26 cellular contexts compared by ENCODE assay signal in the genomic region with DNA sequence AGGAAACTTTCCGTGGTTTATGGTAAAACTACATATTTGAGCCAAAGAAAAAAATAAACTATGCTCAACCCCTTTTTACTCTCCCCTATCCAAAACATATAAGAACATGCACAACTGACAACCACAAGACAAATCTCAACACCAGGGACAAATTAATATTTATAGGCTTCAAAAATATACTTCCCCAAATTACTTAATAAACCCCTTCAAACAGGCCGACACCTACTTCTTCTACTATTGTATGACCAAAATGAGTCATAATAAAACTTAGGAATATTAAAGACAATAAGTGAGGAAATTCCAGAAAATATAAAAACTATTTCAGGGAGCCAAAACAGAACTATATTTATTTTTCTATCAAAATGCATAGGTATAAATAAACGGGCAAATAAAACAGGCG.
DNase-seq lines count a peak whose midpoint lies in the region; ATAC-seq, FAIRE-seq and TF ChIP-seq lines count a peak whose summit lies in the region.
"Had no signal": no experiment of that assay in that cellular context is flagged by ENCODE, and none has a peak within 500 bp of the region (broad histone marks: within the 10 kb centered on the region; RNA-seq: fewer than 3 reads in every experiment).

No MANE protein-coding gene starts in this region.

- H4K8ac ChIP-seq in mesendoderm (ENCODE audit: low read depth, low read length) = no peak overlapping the region

- no peak for TF ChIP-seq EP300 in suprapubic skin (IDR thresholded peaks at IDR 0.05)

- no peak overlapping the region for H2BK15ac ChIP-seq in mesendoderm (replicated peaks; ENCODE audit: low read depth)

- H3K4ac ChIP-seq in mesendoderm (ENCODE audit: low read depth, low read length) = no peak overlapping the region

- no peak overlapping the region for H3K27ac ChIP-seq in CD8-positive, alpha-beta memory T cell (ENCODE audit: low read depth, low read length)
- H3K27ac ChIP-seq in suprapubic skin (peak overlapping the region; percentile 8), mesendoderm (ENCODE audit: low read depth, low read length) (no peak overlapping the region)
- H3K27ac ChIP-seq: A549; BLaER1 treated with 17β-estradiol and CSF1 and Interleukin-3, amounts not matched to agents 10 nM and 100 nM; GM23248 had no signal

- H3K4me1 ChIP-seq in CD8-positive, alpha-beta memory T cell (ENCODE audit: insufficient read depth, low read length) = peaks cover 13% of the 10 kb centered on the region
- H3K4me1 ChIP-seq in suprapubic skin (peaks cover 78% of the 10 kb centered on the region), mesendoderm (ENCODE audit: control insufficient read depth, low read depth, low read length) (no peaks in the 10 kb centered on the region)

- CTCF ChIA-PET in CD8-positive, alpha-beta memory T cell (lab: Charles Lee) = no interaction called here

- no peak overlapping the region for H2AK5ac ChIP-seq in mesendoderm (ENCODE audit: low read length)

- H3K18ac ChIP-seq in mesendoderm (ENCODE audit: low read length) = no peak overlapping the region

- no peak for ATAC-seq in natural killer cell
- ATAC-seq: A549; CD8-positive, alpha-beta T cell; SK-N-SH treated with all-trans-retinoic acid at 6 μM for 48 hours had no signal

- no peaks in the 10 kb centered on the region for H3K27me3 Mint-ChIP-seq in CD8-positive, alpha-beta memory T cell
- H3K27me3 Mint-ChIP-seq in natural killer cell (ENCODE audit: low read depth in 2 of 2) = no peaks in the 10 kb centered on the region

- H3K9me3 Mint-ChIP-seq in CD8-positive, alpha-beta memory T cell = no peaks in the 10 kb centered on the region
- H3K9me3 Mint-ChIP-seq in natural killer cell = no peaks in the 10 kb centered on the region
- H3K9me3 Mint-ChIP-seq: CD8-positive, alpha-beta T cell had no signal

- DNase-seq in CD8-positive, alpha-beta memory T cell = no peak
- DNase-seq in natural killer cell (no peak), suprapubic skin (ENCODE audit: low spot score in 2 of 2) (no peak), mesendoderm (no peak), DMS53 (lab: John Stamatoyannopoulos, UW) (no peak)
- no peak for DNase-seq in activated CD4-positive, alpha-beta T cell treated with anti-CD3 and anti-CD28 coated beads, Interleukin-2, amount 50 U/mL, for 48 hours
- DNase-seq: AML-193; CD8-positive, alpha-beta T cell; DMS 273 treated with DMSO at 0.1 percent for 48 hours; DMS79 treated with DMSO at 0.1 percent for 48 hours; GM23248; H7; KBM-7; MG63; NCI-H1105 treated with DMSO at 0.1 percent for 48 hours; NCI-H146; NCI-H1930; NCI-H2107; NCI-H524; NCI-H774; SIG-M5 had no signal

- TF ChIP-seq CTCF in natural killer cell (IDR thresholded peaks at IDR 0.05) = no peak
- no peak for TF ChIP-seq CTCF in suprapubic skin (IDR thresholded peaks at IDR 0.05)

- H3K79me2 ChIP-seq in mesendoderm (ENCODE audit: control insufficient read depth, insufficient read depth, low read length) = no peaks in the 10 kb centered on the region

- no peak overlapping the region for H3K9ac ChIP-seq in mesendoderm (ENCODE audit: low read length)
- H3K9ac ChIP-seq: BLaER1 treated with 17β-estradiol and CSF1 and Interleukin-3, amounts not matched to agents 10 nM and 100 nM; GM23248 had no signal

- 57% methylated on average over 4 of the region's 4 CpGs for WGBS in suprapubic skin
- WGBS in mesendoderm (ENCODE audit: extremely low coverage, insufficient coverage, low lambda C conversion rate) = 100% methylated on average over 1 of the region's 4 CpGs

- H2BK120ac ChIP-seq in mesendoderm (ENCODE audit: low read depth, low read length) = no peak overlapping the region

- TF ChIP-seq POLR2A in suprapubic skin (IDR thresholded peaks at IDR 0.05) = no peak

- no peaks in the 10 kb centered on the region for H3K79me1 ChIP-seq in mesendoderm (ENCODE audit: low read length)

- H2BK5ac ChIP-seq in mesendoderm (ENCODE audit: low read length) = no peak overlapping the region

- H3K9me3 ChIP-seq in CD8-positive, alpha-beta memory T cell (ENCODE audit: low read length) = no peaks in the 10 kb centered on the region
- H3K9me3 ChIP-seq in suprapubic skin = no peaks in the 10 kb centered on the region
- H3K9me3 ChIP-seq: A549; BLaER1 treated with 17β-estradiol and CSF1 and Interleukin-3, amounts not matched to agents 10 nM and 100 nM; MG63 had no signal

- H3K4me1 Mint-ChIP-seq in CD8-positive, alpha-beta memory T cell = peaks cover 74 to 88% (median 82%) of the 10 kb centered on the region in 3 donors
- peaks cover 80 to 91% of the 10 kb centered on the region in 2 donors for H3K4me1 Mint-ChIP-seq in natural killer cell

- no peaks in the 10 kb centered on the region for H3K36me3 ChIP-seq in CD8-positive, alpha-beta memory T cell (ENCODE audit: insufficient read depth, low read length)
- no peaks in the 10 kb centered on the region for H3K36me3 ChIP-seq in suprapubic skin
- H3K36me3 ChIP-seq in mesendoderm (ENCODE audit: control insufficient read depth, insufficient read depth, low read length) = no peaks in the 10 kb centered on the region
- H3K36me3 ChIP-seq: BLaER1 treated with 17β-estradiol and CSF1 and Interleukin-3, amounts not matched to agents 10 nM and 100 nM; MG63 had no signal

- H3K36me3 Mint-ChIP-seq in CD8-positive, alpha-beta memory T cell = peaks cover 0 to 3% (median 0%) of the 10 kb centered on the region in 3 donors
- no peaks in the 10 kb centered on the region for H3K36me3 Mint-ChIP-seq in natural killer cell
- H3K36me3 Mint-ChIP-seq: CD8-positive, alpha-beta T cell had no signal

- no peak overlapping the region for H3K4me3 ChIP-seq in CD8-positive, alpha-beta memory T cell (ENCODE audit: low read length)
- H3K4me3 ChIP-seq in suprapubic skin (no peak overlapping the region), mesendoderm (ENCODE audit: low read length) (no peak overlapping the region)
- H3K4me3 ChIP-seq: A549; BLaER1 treated with 17β-estradiol and CSF1 and Interleukin-3, amounts not matched to agents 10 nM and 100 nM; GM23248; MG63 had no signal

- peak overlapping the region in 1 of 7 donors; percentile 1 for H3K4me3 Mint-ChIP-seq in CD8-positive, alpha-beta memory T cell
- peak overlapping the region; percentile 66 for H3K4me3 Mint-ChIP-seq in natural killer cell
- H3K4me3 Mint-ChIP-seq: CD8-positive, alpha-beta T cell had no signal

- H3K27me3 ChIP-seq in CD8-positive, alpha-beta memory T cell (ENCODE audit: insufficient read depth, low read length, poor library complexity, severe bottlenecking) = no peaks in the 10 kb centered on the region
- H3K27me3 ChIP-seq in suprapubic skin (no peaks in the 10 kb centered on the region), mesendoderm (ENCODE audit: insufficient read depth, low read length, poor library complexity) (no peaks in the 10 kb centered on the region)
- H3K27me3 ChIP-seq: BLaER1 treated with 17β-estradiol and CSF1 and Interleukin-3, amounts not matched to agents 10 nM and 100 nM; MG63 had no signal

- peak; percentile 21 for FAIRE-seq in colon (lab: Jason Lieb, UNC)
- FAIRE-seq: A549, RCC 7860 had no signal

- POLR2A ChIA-PET in CD8-positive, alpha-beta memory T cell (lab: Charles Lee) = no interaction called here

- H3K27ac Mint-ChIP-seq in CD8-positive, alpha-beta memory T cell = peak overlapping the region in 5 of 8 donors; percentile 0 to 77 (median 54)
- peak overlapping the region; percentile 70 to 95 for H3K27ac Mint-ChIP-seq in natural killer cell
- H3K27ac Mint-ChIP-seq: CD8-positive, alpha-beta T cell had no signal

- H3K56ac ChIP-seq in mesendoderm (ENCODE audit: low read length) = no peak overlapping the region

- intact Hi-C loops in natural killer cell (cut with micrococcal nuclease) = loop anchor here (5.0 kb wide), 1 partner anchor 33 kb away; no protein-coding TSS in a partner anchor

- H3K23ac ChIP-seq in mesendoderm (ENCODE audit: low read length) = no peak overlapping the region

- no peak overlapping the region for H3K4me2 ChIP-seq in mesendoderm (ENCODE audit: low read length)
- H3K4me2 ChIP-seq: A549 had no signal

- no peak overlapping the region for H4K5ac ChIP-seq in mesendoderm (ENCODE audit: low read length)
